ENCODE assay signal across 19 cellular contexts in the genomic region with DNA sequence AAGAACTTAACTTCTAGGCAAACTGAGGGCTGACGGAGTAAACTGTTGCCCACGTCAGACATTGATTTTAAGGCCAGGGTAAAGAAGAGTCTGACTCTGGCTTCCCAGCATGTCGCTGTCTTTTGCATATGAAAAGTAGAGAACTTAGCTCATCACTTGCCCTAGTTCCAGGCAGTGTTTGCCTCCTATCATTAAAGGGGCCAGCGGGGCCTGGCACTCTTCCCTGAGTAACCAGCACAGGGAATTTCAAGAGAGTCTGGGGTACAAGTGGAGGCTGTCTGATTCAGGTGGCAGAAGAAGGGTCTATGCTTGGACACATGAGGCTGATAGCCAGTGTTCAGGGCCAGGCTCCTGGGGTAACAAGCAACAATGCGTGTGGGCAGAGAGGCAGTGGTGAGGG. TPM values are rescaled to one million over a fixed set of nuclear protein-coding genes. Genes with fewer than 3 reads are reported as not detected.
DNase-seq lines count a peak whose midpoint lies in the region; ATAC-seq and TF ChIP-seq lines count a peak whose summit lies in the region.
"Had no signal": no experiment of that assay in that cellular context is flagged by ENCODE, and none has a peak within 500 bp of the region (broad histone marks: within the 10 kb centered on the region; RNA-seq: fewer than 3 reads in every experiment).

No MANE protein-coding gene starts in this region.

- H3K9me3 Mint-ChIP-seq in neural progenitor cell (peaks cover 2% of the 10 kb centered on the region), type B pancreatic cell (no peaks in the 10 kb centered on the region)
- H3K9me3 Mint-ChIP-seq: activated CD8-positive, alpha-beta T cell treated with anti-CD3 and anti-CD28 coated beads for 36 hours; stimulated activated effector memory CD8-positive, alpha-beta T cell treated with anti-CD3 and anti-CD28 coated beads, Interleukin-12 subunit alpha, Interleukin-12 subunit beta, amount 100 ng/mL, for 72 hours had no signal

- H3K27me3 ChIP-seq in cardiac muscle cell (no peaks in the 10 kb centered on the region), gastroesophageal sphincter (no peaks in the 10 kb centered on the region), neural progenitor cell (no peaks in the 10 kb centered on the region)

- no peak for TF ChIP-seq POLR2A in gastroesophageal sphincter (IDR thresholded peaks at IDR 0.05)

- H3K27me3 Mint-ChIP-seq in neural progenitor cell (ENCODE audit: insufficient read depth, low read depth) (peaks cover 6% of the 10 kb centered on the region), type B pancreatic cell (peaks cover 7% of the 10 kb centered on the region)

- H3K4me1 ChIP-seq in cardiac muscle cell (ENCODE audit: low read depth): peaks cover 16% of the 10 kb centered on the region
- H3K4me1 ChIP-seq in gastroesophageal sphincter: peaks cover 0 to 87% (median 44%) of the 10 kb centered on the region in 3 donors
- peaks cover 14% of the 10 kb centered on the region for H3K4me1 ChIP-seq in neural progenitor cell

- H3K4me3 Mint-ChIP-seq in neural progenitor cell: peak overlapping the region; percentile 64
- H3K4me3 Mint-ChIP-seq in type B pancreatic cell: peak overlapping the region; percentile 28
- H3K4me3 Mint-ChIP-seq: activated CD8-positive, alpha-beta T cell treated with anti-CD3 and anti-CD28 coated beads for 36 hours; stimulated activated effector memory CD8-positive, alpha-beta T cell treated with anti-CD3 and anti-CD28 coated beads, Interleukin-12 subunit alpha, Interleukin-12 subunit beta, amount 100 ng/mL, for 72 hours had no signal

- H3K9me3 ChIP-seq in cardiac muscle cell (ENCODE audit: low read depth) (no peaks in the 10 kb centered on the region), gastroesophageal sphincter (no peaks in the 10 kb centered on the region), neural progenitor cell (ENCODE audit: low read depth) (no peaks in the 10 kb centered on the region)

- peaks cover 15% of the 10 kb centered on the region for H3K36me3 Mint-ChIP-seq in neural progenitor cell
- H3K36me3 Mint-ChIP-seq in type B pancreatic cell: peaks cover 2% of the 10 kb centered on the region
- H3K36me3 Mint-ChIP-seq: stimulated activated effector memory CD8-positive, alpha-beta T cell treated with anti-CD3 and anti-CD28 coated beads, Interleukin-12 subunit alpha, Interleukin-12 subunit beta, amount 100 ng/mL, for 72 hours had no signal

- TF ChIP-seq CTCF in cardiac muscle cell (IDR thresholded peaks at IDR 0.05; ENCODE audit: low read depth, low read length) (no peak), gastroesophageal sphincter (IDR thresholded peaks at IDR 0.05) (no peak), neural progenitor cell (IDR thresholded peaks at IDR 0.05) (no peak), type B pancreatic cell (conservative IDR thresholded peaks at IDR 0.05) (no peak)

- ATAC-seq in Right ventricle myocardium inferior (no peak), gastroesophageal sphincter (no peak), GM18867 (IDR thresholded peaks at IDR 0.05; ENCODE audit: unreplicated experiment) (no peak)
- ATAC-seq: activated CD8-positive, alpha-beta T cell treated with anti-CD3 and anti-CD28 coated beads for 36 hours; SK-N-SH treated with all-trans-retinoic acid at 6 μM for 48 hours; stimulated activated effector memory CD8-positive, alpha-beta T cell treated with anti-CD3 and anti-CD28 coated beads, Interleukin-12 subunit alpha, Interleukin-12 subunit beta, amount 100 ng/mL, for 72 hours had no signal

- intact Hi-C loops in Right ventricle myocardium inferior (cut with DNase I): loop anchor here (5.0 kb wide), 1 partner anchor 39 kb away; no protein-coding TSS in a partner anchor

- DNase-seq in cardiac muscle cell (ENCODE audit: low read depth in 1 of 2, low spot score in 1 of 2) (no peak), Right ventricle myocardium inferior (ENCODE audit: missing footprints) (no peak), neural progenitor cell (ENCODE audit: low spot score) (no peak), type B pancreatic cell (ENCODE audit: extremely low spot score, unreplicated experiment) (no peak), SK-N-DZ (ENCODE audit: low spot score) (no peak), NCI-H2171 (lab: John Stamatoyannopoulos, UW) (no peak)
- DNase-seq: activated CD4-positive, CD25-positive, alpha-beta regulatory T cell; activated CD8-positive, alpha-beta T cell treated with anti-CD3 and anti-CD28 coated beads for 36 hours; activated naive CD4-positive, alpha-beta T cell treated with Interleukin-2 at 50 U/mL for 16 hours; activated T-cell treated with anti-CD3 and anti-CD28 coated beads, Interleukin-2, amount 50 U/mL, for 1 hour; DMS79 treated with DMSO at 0.1 percent for 48 hours; effector CD4-positive, alpha-beta T cell; NCI-H1436; T-helper 9 cell had no signal

- no peak for TF ChIP-seq EP300 in gastroesophageal sphincter (IDR thresholded peaks at IDR 0.05)

- H3K79me2 ChIP-seq in neural progenitor cell (ENCODE audit: low read depth): peaks cover 43% of the 10 kb centered on the region

- no peak overlapping the region for H3K4me2 ChIP-seq in neural progenitor cell

- H2AFZ ChIP-seq in neural progenitor cell (replicated peaks): no peak overlapping the region

- WGBS in gastroesophageal sphincter (ENCODE audit: low coverage in 1 of 2), 2 donors: 37 to 56% methylated on average over 1 to 3 of the region's 5 CpGs

- H3K27ac ChIP-seq in cardiac muscle cell (peak overlapping the region; percentile 25), gastroesophageal sphincter (peak overlapping the region in 3 of 4 donors; percentile 53 to 98 (median 95)), neural progenitor cell (no peak overlapping the region)
- H3K27ac ChIP-seq: 22Rv1 had no signal

- H3K9ac ChIP-seq in neural progenitor cell: no peak overlapping the region

- peaks cover 53% of the 10 kb centered on the region for H4K20me1 ChIP-seq in neural progenitor cell (ENCODE audit: low read depth)

- H3K4me1 Mint-ChIP-seq in neural progenitor cell: peaks cover 38% of the 10 kb centered on the region
- peaks cover 30% of the 10 kb centered on the region for H3K4me1 Mint-ChIP-seq in type B pancreatic cell (ENCODE audit: unreplicated experiment)

- H3F3A ChIP-seq in neural progenitor cell (ENCODE audit: low read depth): peaks cover 22% of the 10 kb centered on the region

- H3K27ac Mint-ChIP-seq in neural progenitor cell (peak overlapping the region; percentile 90), type B pancreatic cell (no peak overlapping the region)
- H3K27ac Mint-ChIP-seq: activated CD8-positive, alpha-beta T cell treated with anti-CD3 and anti-CD28 coated beads for 36 hours; stimulated activated effector memory CD8-positive, alpha-beta T cell treated with anti-CD3 and anti-CD28 coated beads, Interleukin-12 subunit alpha, Interleukin-12 subunit beta, amount 100 ng/mL, for 72 hours had no signal

- no peaks in the 10 kb centered on the region for H3K36me3 ChIP-seq in cardiac muscle cell
- no peaks in the 10 kb centered on the region for H3K36me3 ChIP-seq in gastroesophageal sphincter
- H3K36me3 ChIP-seq in neural progenitor cell: no peaks in the 10 kb centered on the region

- H3K4me3 ChIP-seq in cardiac muscle cell (no peak overlapping the region), gastroesophageal sphincter (no peak overlapping the region), neural progenitor cell (no peak overlapping the region)

RNA-seq across cellular contexts. Expression of gene DENND2A, which starts 4.8 kb away (rescaled TPM):
- total RNA-seq in cardiac muscle cell: 8.9 and 21.7 TPM in 2 replicates
- 14.0 and 18.2 TPM in 2 replicates for polyA plus RNA-seq in cardiac muscle cell
- 15.0 TPM for total RNA-seq in Right ventricle myocardium inferior
- 10 to 100 TPM; 25.2 to 83.5 (median 46.5) TPM for total RNA-seq in gastroesophageal sphincter
- total RNA-seq in neural progenitor cell (ENCODE audit: low replicate concordance): 23.7 and 27.0 TPM in 2 replicates
- total RNA-seq in type B pancreatic cell (ENCODE audit: low replicate concordance): 6.2 and 25.4 TPM in 2 replicates
- 8.9 and 10.6 TPM in 2 replicates for polyA plus RNA-seq in SK-N-DZ (2014; cell fraction: cytosol; rRNA removed)
- 4.6 and 8.0 TPM in 2 replicates for polyA plus RNA-seq in SK-N-DZ (2014; cell fraction: nucleus; rRNA removed)
- total RNA-seq: activated CD8-positive, alpha-beta T cell treated with anti-CD3 and anti-CD28 coated beads for 36 hours had no signal

RNA-seq across cellular contexts. Expression of gene ADCK2, which starts 36.9 kb away (rescaled TPM):
- total RNA-seq in cardiac muscle cell: 22.6 and 31.1 TPM in 2 replicates
- polyA plus RNA-seq in cardiac muscle cell: 13.9 and 23.0 TPM in 2 replicates
- total RNA-seq in Right ventricle myocardium inferior: 11.6 TPM
- total RNA-seq in gastroesophageal sphincter: 10 to 100 TPM; 14.5 to 33.4 (median 22.4) TPM
- total RNA-seq in neural progenitor cell (ENCODE audit: low replicate concordance): 7.8 and 12.3 TPM in 2 replicates
- total RNA-seq in type B pancreatic cell (ENCODE audit: low replicate concordance): 16.3 and 29.5 TPM in 2 replicates
- polyA plus RNA-seq in SK-N-DZ (2014; cell fraction: cytosol; rRNA removed): 29.4 and 35.0 TPM in 2 replicates
- 17.7 and 19.0 TPM in 2 replicates for polyA plus RNA-seq in SK-N-DZ (2014; cell fraction: nucleus; rRNA removed)
